In genomic region chr16:87361916-87362619, GRCh38 we compare ENCODE assay signal across 24 cellular contexts. TPM values are rescaled to one million over a fixed set of nuclear protein-coding genes. Genes with fewer than 3 reads are reported as not detected.
DNase-seq lines count a peak whose midpoint lies in the region; ATAC-seq and TF ChIP-seq lines count a peak whose summit lies in the region.
"Had no signal": no experiment of that assay in that cellular context is flagged by ENCODE, and none has a peak within 500 bp of the region (broad histone marks: within the 10 kb centered on the region; RNA-seq: fewer than 3 reads in every experiment).

No MANE protein-coding gene starts in this region.

- peak overlapping the region in 2 of 3 donors; percentile 33 to 40 for H3K9ac ChIP-seq in skeletal muscle tissue (ENCODE audit: low read depth in 1 of 3, low read length in 3 of 3)
- H3K9ac ChIP-seq: KMS-11 had no signal

- in situ Hi-C loops in astrocyte of the cerebellum (cut with HindIII; ENCODE audit: low sequenced_read_pairs), result no loop called here

- H3K4me3 Mint-ChIP-seq in WTC11, result no peak overlapping the region
- H3K4me3 Mint-ChIP-seq in nephron progenitor cell, result no peak overlapping the region
- H3K4me3 Mint-ChIP-seq: CD4-positive, alpha-beta memory T cell had no signal

- WGBS in esophagus muscularis mucosa, result 96% methylated on average over 8 of the region's 8 CpGs

- no peaks in the 10 kb centered on the region for H3K27me3 Mint-ChIP-seq in WTC11 (ENCODE audit: low read depth)
- H3K27me3 Mint-ChIP-seq in nephron progenitor cell (ENCODE audit: low read depth, poor library complexity), result peaks cover 4% of the 10 kb centered on the region
- H3K27me3 Mint-ChIP-seq: CD4-positive, alpha-beta memory T cell had no signal

- no peak for TF ChIP-seq POLR2A in esophagus muscularis mucosa (IDR thresholded peaks at IDR 0.05; ENCODE audit: low read depth)

- no peak overlapping the region for H3K27ac Mint-ChIP-seq in WTC11
- no peak overlapping the region for H3K27ac Mint-ChIP-seq in nephron progenitor cell

- intact Hi-C loops in esophagus muscularis mucosa (cut with DNase I), result loop anchor here (5.0 kb wide), 1 partner anchor 45 kb away; the partner anchor contains the start of gene C16orf95

- H3K36me3 Mint-ChIP-seq in WTC11, result peaks cover 15% of the 10 kb centered on the region
- peaks cover 51% of the 10 kb centered on the region for H3K36me3 Mint-ChIP-seq in nephron progenitor cell (ENCODE audit: low read depth)

- H3K4me1 ChIP-seq in esophagus muscularis mucosa (peaks cover 25 to 38% (median 36%) of the 10 kb centered on the region in 4 donors), skeletal muscle tissue (ENCODE audit: control insufficient read depth in 3 of 3, insufficient read depth in 3 of 3, low read length in 3 of 3) (peaks cover 53 to 69% (median 68%) of the 10 kb centered on the region in 3 donors)

- H3K4me1 Mint-ChIP-seq in WTC11 (no peaks in the 10 kb centered on the region), nephron progenitor cell (peaks cover 30% of the 10 kb centered on the region)

- no peaks in the 10 kb centered on the region for H3K9me3 Mint-ChIP-seq in WTC11
- H3K9me3 Mint-ChIP-seq in nephron progenitor cell, result no peaks in the 10 kb centered on the region
- H3K9me3 Mint-ChIP-seq: CD4-positive, alpha-beta memory T cell had no signal

- TF ChIP-seq EP300 in esophagus muscularis mucosa (IDR thresholded peaks at IDR 0.05), result no peak

- H3K27ac ChIP-seq in esophagus muscularis mucosa (replicated peaks in 1 of 4) (peak overlapping the region in 3 of 4 donors; percentile 31 to 78 (median 76)), skeletal muscle tissue (ENCODE audit: low read depth, low read length) (peak overlapping the region; percentile 82)
- H3K27ac ChIP-seq: KMS-11, PC-9 had no signal

- no peaks in the 10 kb centered on the region for H3K27me3 ChIP-seq in esophagus muscularis mucosa
- no peaks in the 10 kb centered on the region for H3K27me3 ChIP-seq in skeletal muscle tissue (ENCODE audit: control insufficient read depth in 3 of 3, insufficient read depth in 3 of 3, low read length in 3 of 3)

- no peak overlapping the region for H3K4me3 ChIP-seq in astrocyte of the cerebellum (ENCODE audit: low read depth, low read length)
- H3K4me3 ChIP-seq in esophagus muscularis mucosa, result no peak overlapping the region
- no peak overlapping the region for H3K4me3 ChIP-seq in skeletal muscle tissue (ENCODE audit: low read length in 3 of 3)
- H3K4me3 ChIP-seq: GM12878, PC-9 had no signal

- ATAC-seq in WTC11 (no peak), HG03196 (IDR thresholded peaks at IDR 0.05; ENCODE audit: unreplicated experiment) (no peak)
- ATAC-seq: GM12878, HCT116, Right ventricle myocardium inferior had no signal

- POLR2A ChIA-PET in WTC11 (lab: Charles Lee), result no interaction called here

- H3K36me3 ChIP-seq in esophagus muscularis mucosa (peaks cover 29 to 63% (median 54%) of the 10 kb centered on the region in 4 donors), skeletal muscle tissue (ENCODE audit: control insufficient read depth in 3 of 3, insufficient read depth in 3 of 3, low read length in 3 of 3) (peaks cover 23 to 34% (median 31%) of the 10 kb centered on the region in 3 donors)

- H3K9me3 ChIP-seq in esophagus muscularis mucosa (no peaks in the 10 kb centered on the region), skeletal muscle tissue (ENCODE audit: control insufficient read depth in 3 of 3, low read length in 3 of 3) (no peaks in the 10 kb centered on the region)

- DNase-seq in WTC11 (ENCODE audit: low spot score), result no peak
- DNase-seq in astrocyte of the cerebellum (ENCODE audit: low read depth), result peak; percentile 32
- DNase-seq in esophagus muscularis mucosa (ENCODE audit: extremely low spot score), result no peak
- no peak for DNase-seq in DMS153 (lab: John Stamatoyannopoulos, UW)
- no peak for DNase-seq in nephron progenitor cell
- DNase-seq: C1 segment of cervical spinal cord; CD4-positive, alpha-beta memory T cell; COR-L47; DMS79; EL; GDM1; NCI-H1048; NCI-H1417; NCI-H1694; NCI-H2029 treated with DMSO at 0.1 percent for 48 hours; NCI-H446 treated with DMSO at 0.1 percent for 48 hours; NCI-H526 treated with DMSO at 0.1 percent for 48 hours; PC-9 had no signal

- TF ChIP-seq CTCF in WTC11 (IDR thresholded peaks at IDR 0.05) (no peak), astrocyte of the cerebellum (IDR thresholded peaks at IDR 0.05; ENCODE audit: low read depth, low read length, missing control alignments) (no peak), esophagus muscularis mucosa (IDR thresholded peaks at IDR 0.05) (no peak), nephron progenitor cell (IDR thresholded peaks at IDR 0.05) (no peak)

- CTCF ChIA-PET in WTC11 (lab: Charles Lee), result no interaction called here

TF ChIP-seq in WTC11, 78 proteins besides CTCF, POLR2A, EP300 and RAD21:
- TF ChIP-seq SMAD3 (CRISPR knock-in tag; IDR thresholded peaks at IDR 0.05; ENCODE audit: borderline replicate concordance), result no peak
- peak; percentile 70; the same call in 1 of the 2 replicates for TF ChIP-seq ZNF121 (CRISPR knock-in tag; IDR thresholded peaks at IDR 0.05)

RNA-seq across cellular contexts. Expression of gene FBXO31, which starts 21.5 kb away (rescaled TPM):
- 20.8 to 24.2 TPM (median 22.6 TPM) in 3 replicates for total RNA-seq in WTC11 (2021)
- total RNA-seq in esophagus muscularis mucosa, result 100 to 1,000 TPM in 2 of 4 donors, 10 to 100 TPM in 2; 68.8 to 173 (median 102) TPM
- 26.6 TPM for total RNA-seq in skeletal muscle tissue

RNA-seq across cellular contexts. Expression of gene MAP1LC3B, which starts 30.1 kb away (rescaled TPM):
- total RNA-seq in WTC11 (2021) (40.1 to 46.9 TPM (median 43.2 TPM) in 3 replicates), esophagus muscularis mucosa (10 to 100 TPM; 49.4 to 70.6 (median 57.9) TPM), skeletal muscle tissue (20.9 TPM)

RNA-seq across cellular contexts. Expression of gene C16orf95, which starts 44.9 kb away (rescaled TPM):
- total RNA-seq in WTC11 (2021), result 5.7 to 7.5 TPM (median 7.1 TPM) in 3 replicates
- total RNA-seq in esophagus muscularis mucosa, result 1 to 10 TPM in 3 of 4 donors, under 1 TPM in 1; 0.50 to 3.2 (median 1.8) TPM
- 2.6 TPM for total RNA-seq in skeletal muscle tissue
